In genomic region chr15:64515196-64515595, GRCh38 we compare ENCODE assay signal across 1 cellular context.
TF ChIP-seq lines count a peak whose summit lies in the region.

No MANE protein-coding gene starts in this region.

TF ChIP-seq in GM23338, 12 proteins besides CTCF, POLR2A, EP300 and RAD21 (continued from another document):
- TF ChIP-seq, protein P1, sequence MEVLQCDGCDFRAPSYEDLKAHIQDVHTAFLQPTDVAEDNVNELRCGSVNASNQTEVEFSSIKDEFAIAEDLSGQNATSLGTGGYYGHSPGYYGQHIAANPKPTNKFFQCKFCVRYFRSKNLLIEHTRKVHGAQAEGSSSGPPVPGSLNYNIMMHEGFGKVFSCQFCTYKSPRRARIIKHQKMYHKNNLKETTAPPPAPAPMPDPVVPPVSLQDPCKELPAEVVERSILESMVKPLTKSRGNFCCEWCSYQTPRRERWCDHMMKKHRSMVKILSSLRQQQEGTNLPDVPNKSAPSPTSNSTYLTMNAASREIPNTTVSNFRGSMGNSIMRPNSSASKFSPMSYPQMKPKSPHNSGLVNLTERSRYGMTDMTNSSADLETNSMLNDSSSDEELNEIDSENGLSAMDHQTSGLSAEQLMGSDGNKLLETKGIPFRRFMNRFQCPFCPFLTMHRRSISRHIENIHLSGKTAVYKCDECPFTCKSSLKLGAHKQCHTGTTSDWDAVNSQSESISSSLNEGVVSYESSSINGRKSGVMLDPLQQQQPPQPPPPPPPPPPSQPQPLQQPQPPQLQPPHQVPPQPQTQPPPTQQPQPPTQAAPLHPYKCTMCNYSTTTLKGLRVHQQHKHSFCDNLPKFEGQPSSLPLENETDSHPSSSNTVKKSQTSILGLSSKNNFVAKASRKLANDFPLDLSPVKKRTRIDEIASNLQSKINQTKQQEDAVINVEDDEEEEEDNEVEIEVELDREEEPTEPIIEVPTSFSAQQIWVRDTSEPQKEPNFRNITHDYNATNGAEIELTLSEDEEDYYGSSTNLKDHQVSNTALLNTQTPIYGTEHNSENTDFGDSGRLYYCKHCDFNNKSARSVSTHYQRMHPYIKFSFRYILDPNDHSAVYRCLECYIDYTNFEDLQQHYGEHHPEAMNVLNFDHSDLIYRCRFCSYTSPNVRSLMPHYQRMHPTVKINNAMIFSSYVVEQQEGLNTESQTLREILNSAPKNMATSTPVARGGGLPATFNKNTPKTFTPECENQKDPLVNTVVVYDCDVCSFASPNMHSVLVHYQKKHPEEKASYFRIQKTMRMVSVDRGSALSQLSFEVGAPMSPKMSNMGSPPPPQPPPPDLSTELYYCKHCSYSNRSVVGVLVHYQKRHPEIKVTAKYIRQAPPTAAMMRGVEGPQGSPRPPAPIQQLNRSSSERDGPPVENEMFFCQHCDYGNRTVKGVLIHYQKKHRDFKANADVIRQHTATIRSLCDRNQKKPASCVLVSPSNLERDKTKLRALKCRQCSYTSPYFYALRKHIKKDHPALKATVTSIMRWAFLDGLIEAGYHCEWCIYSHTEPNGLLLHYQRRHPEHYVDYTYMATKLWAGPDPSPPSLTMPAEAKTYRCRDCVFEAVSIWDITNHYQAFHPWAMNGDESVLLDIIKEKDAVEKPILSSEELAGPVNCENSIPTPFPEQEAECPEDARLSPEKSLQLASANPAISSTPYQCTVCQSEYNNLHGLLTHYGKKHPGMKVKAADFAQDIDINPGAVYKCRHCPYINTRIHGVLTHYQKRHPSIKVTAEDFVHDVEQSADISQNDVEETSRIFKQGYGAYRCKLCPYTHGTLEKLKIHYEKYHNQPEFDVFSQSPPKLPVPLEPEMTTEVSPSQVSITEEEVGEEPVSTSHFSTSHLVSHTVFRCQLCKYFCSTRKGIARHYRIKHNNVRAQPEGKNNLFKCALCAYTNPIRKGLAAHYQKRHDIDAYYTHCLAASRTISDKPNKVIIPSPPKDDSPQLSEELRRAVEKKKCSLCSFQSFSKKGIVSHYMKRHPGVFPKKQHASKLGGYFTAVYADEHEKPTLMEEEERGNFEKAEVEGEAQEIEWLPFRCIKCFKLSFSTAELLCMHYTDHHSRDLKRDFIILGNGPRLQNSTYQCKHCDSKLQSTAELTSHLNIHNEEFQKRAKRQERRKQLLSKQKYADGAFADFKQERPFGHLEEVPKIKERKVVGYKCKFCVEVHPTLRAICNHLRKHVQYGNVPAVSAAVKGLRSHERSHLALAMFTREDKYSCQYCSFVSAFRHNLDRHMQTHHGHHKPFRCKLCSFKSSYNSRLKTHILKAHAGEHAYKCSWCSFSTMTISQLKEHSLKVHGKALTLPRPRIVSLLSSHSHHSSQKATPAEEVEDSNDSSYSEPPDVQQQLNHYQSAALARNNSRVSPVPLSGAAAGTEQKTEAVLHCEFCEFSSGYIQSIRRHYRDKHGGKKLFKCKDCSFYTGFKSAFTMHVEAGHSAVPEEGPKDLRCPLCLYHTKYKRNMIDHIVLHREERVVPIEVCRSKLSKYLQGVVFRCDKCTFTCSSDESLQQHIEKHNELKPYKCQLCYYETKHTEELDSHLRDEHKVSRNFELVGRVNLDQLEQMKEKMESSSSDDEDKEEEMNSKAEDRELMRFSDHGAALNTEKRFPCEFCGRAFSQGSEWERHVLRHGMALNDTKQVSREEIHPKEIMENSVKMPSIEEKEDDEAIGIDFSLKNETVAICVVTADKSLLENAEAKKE (CRISPR knock-in tag; IDR thresholded peaks at IDR 0.05), result no peak
- TF ChIP-seq ZNF331 (CRISPR knock-in tag; IDR thresholded peaks at IDR 0.05; ENCODE audit: low read depth) (no peak), EZH2 (IDR thresholded peaks at IDR 0.05; ENCODE audit: low read depth, unreplicated experiment) (no peak), ZNF114 (CRISPR knock-in tag; IDR thresholded peaks at IDR 0.05) (no peak), REST (IDR thresholded peaks at IDR 0.05; ENCODE audit: unreplicated experiment) (no peak), POLR2AphosphoS5 (IDR thresholded peaks at IDR 0.05; ENCODE audit: low read depth) (no peak), NANOG (IDR thresholded peaks at IDR 0.05; ENCODE audit: borderline replicate concordance) (no peak)
